23 cellular contexts compared by ENCODE assay signal in the genomic region with DNA sequence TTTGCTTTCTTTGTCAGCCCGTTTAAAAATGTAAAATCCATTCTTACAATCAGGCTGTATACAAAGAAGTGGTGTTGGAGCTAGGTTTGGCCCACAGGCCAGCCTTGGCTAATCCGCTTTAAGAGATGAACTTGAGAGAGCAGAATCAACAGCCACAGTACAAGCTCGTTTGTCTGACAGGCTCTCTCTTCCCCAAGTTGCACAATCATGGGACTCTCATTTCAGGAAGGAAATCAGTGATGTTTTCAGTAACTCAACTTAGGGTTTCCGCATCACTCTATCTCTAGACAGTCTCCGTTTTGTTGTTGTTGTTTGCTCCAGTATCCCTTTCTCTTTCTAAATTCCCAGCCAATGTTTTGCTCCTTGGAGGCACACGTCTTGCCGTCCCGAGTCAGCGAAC.
DNase-seq lines count a peak whose midpoint lies in the region; ATAC-seq, FAIRE-seq and TF ChIP-seq lines count a peak whose summit lies in the region.
"Had no signal": no experiment of that assay in that cellular context is flagged by ENCODE, and none has a peak within 500 bp of the region (broad histone marks: within the 10 kb centered on the region; RNA-seq: fewer than 3 reads in every experiment).

No MANE protein-coding gene starts in this region.

- H3K4me3 ChIP-seq in HepG2 (replicated peaks in 1 of 3; ENCODE audit: insufficient read depth in 1 of 3, low read depth in 2 of 3, low read length in 3 of 3) (no peak overlapping the region), right lobe of liver (no peak overlapping the region)

- H3K27me3 Mint-ChIP-seq in stimulated activated naive CD8-positive, alpha-beta T cell treated with anti-CD3 and anti-CD28 coated beads, Interleukin-15, amount 100 ng/mL, for 72 hours = peaks cover 32% of the 10 kb centered on the region

- no peak for TF ChIP-seq RAD21 in HepG2 (CRISPR knock-in tag; IDR thresholded peaks at IDR 0.05)

- whole genome bisulfite sequencing in HepG2 (ENCODE audit: low lambda C conversion rate) = 43% methylated on average over 9 of the region's 9 CpGs
- WGBS in right lobe of liver (ENCODE audit: insufficient coverage, low coverage, low lambda C conversion rate, missing lambda C conversion rate) = 50% methylated on average over 9 of the region's 9 CpGs

- DNase-seq in HepG2 (ENCODE audit: low spot score) (no peak), right lobe of liver (no peak), MV-4-11 (lab: John Stamatoyannopoulos, UW) (peak; percentile 80), islet precursor cell (peak; percentile 10)
- DNase-seq in stimulated activated naive CD8-positive, alpha-beta T cell treated with anti-CD3 and anti-CD28 coated beads, Interleukin-15, amount 100 ng/mL, for 72 hours = no peak
- no peak for DNase-seq in effector CD8-positive, alpha-beta T cell (lab: John Stamatoyannopoulos, UW)
- DNase-seq: ACHN; BE2C; Caco-2; CD4-positive, alpha-beta T cell; DMS79 treated with DMSO at 0.1 percent for 48 hours; GF-D8; GOT3; H7; HFFc6; KG1 had no signal

- TF ChIP-seq CTCF in HepG2 (CRISPR knock-in tag; IDR thresholded peaks at IDR 0.05) = no peak
- no peak for TF ChIP-seq CTCF in right lobe of liver (IDR thresholded peaks at IDR 0.05)

- H4K20me1 ChIP-seq in HepG2 (ENCODE audit: insufficient read depth, low read length) = no peaks in the 10 kb centered on the region

- no peaks in the 10 kb centered on the region for H3K4me1 ChIP-seq in HepG2 (ENCODE audit: insufficient read depth, low read length)
- no peaks in the 10 kb centered on the region for H3K4me1 ChIP-seq in right lobe of liver
- H3K4me1 ChIP-seq: BE2C, Caco-2 had no signal

- no peaks in the 10 kb centered on the region for H3K79me2 ChIP-seq in HepG2 (ENCODE audit: insufficient read depth, low read length)

- H3K4me1 Mint-ChIP-seq in stimulated activated naive CD8-positive, alpha-beta T cell treated with anti-CD3 and anti-CD28 coated beads, Interleukin-15, amount 100 ng/mL, for 72 hours = no peaks in the 10 kb centered on the region
- H3K4me1 Mint-ChIP-seq: IgD-negative memory B cell had no signal

- H3K27me3 ChIP-seq in HepG2 (ENCODE audit: control insufficient read depth in 1 of 2, insufficient read depth in 2 of 2, low read length in 2 of 2) = peaks cover 3 to 15% of the 10 kb centered on the region in 2 experiments; a peak in 3 of 5 replicates
- no peaks in the 10 kb centered on the region for H3K27me3 ChIP-seq in right lobe of liver
- H3K27me3 ChIP-seq: BE2C had no signal

- H3K27ac ChIP-seq in HepG2 (ENCODE audit: extremely low read length, insufficient read depth, low read length) = no peak overlapping the region
- H3K27ac ChIP-seq in right lobe of liver = no peak overlapping the region
- H3K27ac ChIP-seq: C4-2B had no signal

- no peak overlapping the region for H2AFZ ChIP-seq in HepG2 (ENCODE audit: low read length)

- in situ Hi-C loops in HepG2 (cut with HindIII; ENCODE audit: extremely low pct_ligation_motif_present, low pct_unique_long_range_greater_than_20kb) = no loop called here

- intact Hi-C loops in HepG2 (cut with micrococcal nuclease; ENCODE audit: unreplicated experiment) (no loop called here), right lobe of liver (cut with DNase I) (no loop called here)

- CTCF ChIA-PET in HepG2 (lab: Yijun Ruan, JAX; ENCODE audit: low intra/inter-chr PET ratio, low total read pairs) = no interaction called here

- no peak overlapping the region for H3K9ac ChIP-seq in HepG2 (ENCODE audit: insufficient read depth, low read depth, low read length)

- no peak overlapping the region for H3K4me2 ChIP-seq in HepG2 (ENCODE audit: low read depth, low read length)

- BruUV-seq in HepG2 (replicated peaks; lab: Mats Ljungman, UMichigan) = no TSS peak

- TF ChIP-seq EP300 in HepG2 (IDR thresholded peaks at IDR 0.05; ENCODE audit: low read depth in 2 of 2, low read length in 2 of 2) = no peak
- no peak for TF ChIP-seq EP300 in HepG2 (CRISPR knock-in tag; IDR thresholded peaks at IDR 0.05; ENCODE audit: borderline replicate concordance)

- POLR2A ChIA-PET in HepG2 (lab: Yijun Ruan, JAX) = no interaction called here

- FAIRE-seq in HepG2 (lab: Jason Lieb, UNC) = no peak
- FAIRE-seq: A204.1, D721Med, HTR-8/SVneo had no signal

- TF ChIP-seq POLR2A in HepG2 (IDR thresholded peaks at IDR 0.05; ENCODE audit: insufficient read depth in 1 of 2, low read depth in 2 of 2, low read length in 2 of 2) = no peak
- TF ChIP-seq POLR2A in right lobe of liver (IDR thresholded peaks at IDR 0.05) = no peak

- ATAC-seq in HepG2 = no peak
- ATAC-seq in right lobe of liver = no peak
- no peak for ATAC-seq in HG03280 (IDR thresholded peaks at IDR 0.05; ENCODE audit: unreplicated experiment)
- no peak for ATAC-seq in stimulated activated naive CD8-positive, alpha-beta T cell treated with anti-CD3 and anti-CD28 coated beads, Interleukin-15, amount 100 ng/mL, for 72 hours
- ATAC-seq: HCT116 had no signal

- H3K9me3 Mint-ChIP-seq in stimulated activated naive CD8-positive, alpha-beta T cell treated with anti-CD3 and anti-CD28 coated beads, Interleukin-15, amount 100 ng/mL, for 72 hours = peaks cover 0 to 6% of the 10 kb centered on the region in 2 donors
- H3K9me3 Mint-ChIP-seq: CD4-positive, alpha-beta T cell had no signal

- H3K36me3 ChIP-seq in HepG2 (replicated peaks in 1 of 2; ENCODE audit: control insufficient read depth in 1 of 2, insufficient read depth in 2 of 2, low read length in 2 of 2) (no peaks in the 10 kb centered on the region), right lobe of liver (no peaks in the 10 kb centered on the region)
- H3K36me3 ChIP-seq: BE2C had no signal

- H3K9me3 ChIP-seq in HepG2 (ENCODE audit: low read length) = no peaks in the 10 kb centered on the region
- no peaks in the 10 kb centered on the region for H3K9me3 ChIP-seq in right lobe of liver
- H3K9me3 ChIP-seq: BE2C, Caco-2 had no signal

- no peak overlapping the region for H3K4me3 Mint-ChIP-seq in stimulated activated naive CD8-positive, alpha-beta T cell treated with anti-CD3 and anti-CD28 coated beads, Interleukin-15, amount 100 ng/mL, for 72 hours
- H3K4me3 Mint-ChIP-seq: CD4-positive, alpha-beta T cell; HFFc6; IgD-negative memory B cell had no signal

- no peak overlapping the region for H3K27ac Mint-ChIP-seq in stimulated activated naive CD8-positive, alpha-beta T cell treated with anti-CD3 and anti-CD28 coated beads, Interleukin-15, amount 100 ng/mL, for 72 hours
- H3K27ac Mint-ChIP-seq: CD4-positive, alpha-beta T cell; HFFc6; IgD-negative memory B cell had no signal

TF ChIP-seq in HepG2, 621 proteins besides CTCF, POLR2A, EP300 and RAD21:
- TF ChIP-seq CEBPB (IDR thresholded peaks at IDR 0.05; ENCODE audit: borderline replicate concordance, low read depth, low read length) (peak; percentile 15; the same call in 1 of the 2 replicates), NFKBIZ (CRISPR knock-in tag; IDR thresholded peaks at IDR 0.05) (no peak), ZNF546 (CRISPR knock-in tag; conservative IDR thresholded peaks at IDR 0.05) (no peak)
- TF ChIP-seq, protein P1, sequence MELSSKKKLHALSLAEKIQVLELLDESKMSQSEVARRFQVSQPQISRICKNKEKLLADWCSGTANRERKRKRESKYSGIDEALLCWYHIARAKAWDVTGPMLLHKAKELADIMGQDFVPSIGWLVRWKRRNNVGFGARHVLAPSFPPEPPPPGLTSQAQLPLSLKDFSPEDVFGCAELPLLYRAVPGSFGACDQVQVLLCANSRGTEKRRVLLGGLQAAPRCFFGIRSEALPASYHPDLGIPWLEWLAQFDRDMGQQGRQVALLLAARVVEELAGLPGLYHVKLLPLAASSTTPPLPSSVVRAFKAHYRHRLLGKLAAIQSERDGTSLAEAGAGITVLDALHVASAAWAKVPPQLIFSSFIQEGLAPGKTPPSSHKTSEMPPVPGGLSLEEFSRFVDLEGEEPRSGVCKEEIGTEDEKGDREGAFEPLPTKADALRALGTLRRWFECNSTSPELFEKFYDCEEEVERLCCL (CRISPR knock-in tag; IDR thresholded peaks at IDR 0.05; ENCODE audit: borderline replicate concordance) = no peak

Comparison
In these comparisons a context has a peak if more than half of its experiments do, and no peak if none do; other contexts are left out.
1. DNase-seq: peak in MV-4-11 (single experiment) and islet precursor cell (single experiment); none in HepG2 (single experiment), right lobe of liver (0 of 3), stimulated activated naive CD8-positive, alpha-beta T cell treated with anti-CD3 and anti-CD28 coated beads, Interleukin-15, amount 100 ng/mL, for 72 hours (0 of 2) and effector CD8-positive, alpha-beta T cell (single experiment).